12 cellular contexts compared by ENCODE assay signal in genomic region chr12:1575287-1575798, GRCh38. TPM values are rescaled to one million over a fixed set of nuclear protein-coding genes. Genes with fewer than 3 reads are reported as not detected.
A peak's percentile ranks its signal among the peaks of the same experiment; 100 is the strongest.
DNase-seq lines count a peak whose midpoint lies in the region; ATAC-seq and TF ChIP-seq lines count a peak whose summit lies in the region.
"Had no signal": no experiment of that assay in that cellular context is flagged by ENCODE, and none has a peak within 500 bp of the region (broad histone marks: within the 10 kb centered on the region; RNA-seq: fewer than 3 reads in every experiment).

No MANE protein-coding gene starts in this region.

- H3K27ac ChIP-seq in OCI-LY3 (ENCODE audit: low read length), result no peak overlapping the region
- H3K27ac ChIP-seq in esophagus muscularis mucosa (replicated peaks in 1 of 4), result peak overlapping the region; percentile 44 to 75 (median 56)
- H3K27ac ChIP-seq: epithelial cell of prostate had no signal

- peaks cover 12% of the 10 kb centered on the region for H3K27me3 Mint-ChIP-seq in nephron progenitor cell (ENCODE audit: low read depth, poor library complexity)
- H3K27me3 Mint-ChIP-seq: CD4-positive, alpha-beta memory T cell had no signal

- peak overlapping the region; percentile 28 for H3K4me3 Mint-ChIP-seq in nephron progenitor cell
- H3K4me3 Mint-ChIP-seq: activated naive CD8-positive, alpha-beta T cell treated with anti-CD3 and anti-CD28 coated beads, Interleukin-2, amount 10 ng/mL, durations not matched to agents 7 days and 5 days; CD4-positive, alpha-beta memory T cell had no signal

- H4K20me1 ChIP-seq in OCI-LY3 (ENCODE audit: insufficient read depth, low read length), result no peaks in the 10 kb centered on the region

- peak overlapping the region; percentile 97 for H3K27ac Mint-ChIP-seq in nephron progenitor cell
- H3K27ac Mint-ChIP-seq: activated naive CD8-positive, alpha-beta T cell treated with anti-CD3 and anti-CD28 coated beads, Interleukin-2, amount 10 ng/mL, durations not matched to agents 7 days and 5 days had no signal

- peaks cover 4% of the 10 kb centered on the region; the same call in 1 of the 2 replicates for H3K79me2 ChIP-seq in OCI-LY3 (ENCODE audit: low read length)

- no peak for ATAC-seq in HG02938 (IDR thresholded peaks at IDR 0.05; ENCODE audit: unreplicated experiment)
- ATAC-seq in GM19455 (IDR thresholded peaks at IDR 0.05; ENCODE audit: unreplicated experiment), result no peak

- no peaks in the 10 kb centered on the region for H3K36me3 ChIP-seq in OCI-LY3 (replicated peaks; ENCODE audit: low read depth, low read length)
- no peaks in the 10 kb centered on the region for H3K36me3 ChIP-seq in esophagus muscularis mucosa

- H3K36me3 Mint-ChIP-seq in nephron progenitor cell (ENCODE audit: low read depth), result peaks cover 14% of the 10 kb centered on the region
- H3K36me3 Mint-ChIP-seq: activated naive CD8-positive, alpha-beta T cell treated with anti-CD3 and anti-CD28 coated beads, Interleukin-2, amount 10 ng/mL, durations not matched to agents 7 days and 5 days had no signal

- intact Hi-C loops in esophagus muscularis mucosa (cut with DNase I), result no loop called here

- H3K4me1 ChIP-seq in OCI-LY3 (ENCODE audit: low read length) (peaks cover 51% of the 10 kb centered on the region), esophagus muscularis mucosa (peaks cover 14 to 35% (median 32%) of the 10 kb centered on the region in 4 donors)

- TF ChIP-seq POLR2A in esophagus muscularis mucosa (IDR thresholded peaks at IDR 0.05; ENCODE audit: low read depth), result no peak

- H3K4me3 ChIP-seq in AG10803 (ENCODE audit: low read length) (peak overlapping the region; percentile 9), OCI-LY3 (ENCODE audit: low read length) (no peak overlapping the region), esophagus muscularis mucosa (peak overlapping the region in 3 of 4 donors; percentile 28 to 36 (median 33))

- H3K9me3 Mint-ChIP-seq in nephron progenitor cell, result peaks cover 4% of the 10 kb centered on the region
- H3K9me3 Mint-ChIP-seq: activated naive CD8-positive, alpha-beta T cell treated with anti-CD3 and anti-CD28 coated beads, Interleukin-2, amount 10 ng/mL, durations not matched to agents 7 days and 5 days had no signal

- no peak overlapping the region for H3K9ac ChIP-seq in OCI-LY3 (ENCODE audit: low read length)

- H2AFZ ChIP-seq in OCI-LY3 (ENCODE audit: low read depth, low read length), result no peak overlapping the region

- DNase-seq in AG10803 (ENCODE audit: low read depth) (no peak), esophagus muscularis mucosa (ENCODE audit: extremely low spot score) (no peak), nephron progenitor cell (no peak), HPDE6-E6E7 (ENCODE audit: extremely low spot score) (no peak), NCI-H187 (lab: John Stamatoyannopoulos, UW) (no peak)
- DNase-seq: activated naive CD8-positive, alpha-beta T cell treated with anti-CD3 and anti-CD28 coated beads, Interleukin-2, amount 10 ng/mL, durations not matched to agents 7 days and 5 days; CD4-positive, alpha-beta memory T cell; NCI-H2081 had no signal

- WGBS in esophagus muscularis mucosa, result 34% methylated on average over 8 of the region's 12 CpGs

- peak overlapping the region; percentile 42 for H3K4me2 ChIP-seq in OCI-LY3 (ENCODE audit: low read length)

- H3K27me3 ChIP-seq in OCI-LY3 (ENCODE audit: low read depth, low read length) (no peaks in the 10 kb centered on the region), esophagus muscularis mucosa (no peaks in the 10 kb centered on the region)

- H3K9me3 ChIP-seq in OCI-LY3 (ENCODE audit: insufficient read depth, low read length), result no peaks in the 10 kb centered on the region
- H3K9me3 ChIP-seq in esophagus muscularis mucosa, result no peaks in the 10 kb centered on the region

- TF ChIP-seq CTCF in AG10803 (conservative IDR thresholded peaks at IDR 0.05; ENCODE audit: low read length) (no peak), OCI-LY3 (IDR thresholded peaks at IDR 0.05; ENCODE audit: low read depth, low read length) (no peak), esophagus muscularis mucosa (IDR thresholded peaks at IDR 0.05) (no peak), nephron progenitor cell (IDR thresholded peaks at IDR 0.05) (no peak)

- no peak for TF ChIP-seq EP300 in esophagus muscularis mucosa (IDR thresholded peaks at IDR 0.05)

- H3K4me1 Mint-ChIP-seq in nephron progenitor cell, result peaks cover 84% of the 10 kb centered on the region

RNA-seq across cellular contexts. Expression of gene FBXL14, which starts 19.0 kb away (rescaled TPM):
- 10 to 100 TPM; 12.0 to 22.6 (median 16.0) TPM for total RNA-seq in esophagus muscularis mucosa

RNA-seq across cellular contexts. Expression of gene WNT5B, which starts 53.7 kb away (rescaled TPM):
- 100 to 1,000 TPM in 1 of 4 donors, 10 to 100 TPM in 3; 33.5 to 112 (median 53.5) TPM for total RNA-seq in esophagus muscularis mucosa
- total RNA-seq: activated naive CD8-positive, alpha-beta T cell treated with anti-CD3 and anti-CD28 coated beads, Interleukin-2, amount 10 ng/mL, durations not matched to agents 7 days and 5 days had no signal
